In the genomic region with DNA sequence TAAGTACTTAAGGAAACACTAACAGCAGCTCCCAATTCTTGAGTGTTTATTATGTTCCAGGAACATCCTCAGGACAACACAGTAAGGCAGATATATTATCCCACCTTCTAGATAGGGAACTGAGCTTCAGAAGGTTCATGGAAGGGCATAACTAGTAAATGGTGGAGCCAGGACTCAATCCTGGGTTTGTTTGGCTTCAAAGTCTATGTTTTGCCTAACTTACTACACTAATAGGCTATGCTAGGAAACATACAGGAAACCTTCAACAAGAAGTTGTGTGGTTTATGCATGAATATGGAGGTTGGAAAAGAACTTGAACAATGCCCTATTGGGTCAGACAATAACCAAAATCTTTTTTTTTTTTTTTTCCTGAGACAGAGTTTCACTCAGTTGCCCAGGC, we compare ENCODE assay signal across 3 cellular contexts.
TF ChIP-seq lines count a peak whose summit lies in the region.

No MANE protein-coding gene starts in this region.

TF ChIP-seq in H1, 55 proteins besides CTCF, POLR2A, EP300 and RAD21 (continued from another document):
- TF ChIP-seq, protein P1, sequence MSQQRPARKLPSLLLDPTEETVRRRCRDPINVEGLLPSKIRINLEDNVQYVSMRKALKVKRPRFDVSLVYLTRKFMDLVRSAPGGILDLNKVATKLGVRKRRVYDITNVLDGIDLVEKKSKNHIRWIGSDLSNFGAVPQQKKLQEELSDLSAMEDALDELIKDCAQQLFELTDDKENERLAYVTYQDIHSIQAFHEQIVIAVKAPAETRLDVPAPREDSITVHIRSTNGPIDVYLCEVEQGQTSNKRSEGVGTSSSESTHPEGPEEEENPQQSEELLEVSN (IDR thresholded peaks at IDR 0.05) = no peak
- TF ChIP-seq CEBPB (IDR thresholded peaks at IDR 0.05; ENCODE audit: low read depth, low read length) (no peak), SP1 (IDR thresholded peaks at IDR 0.05; ENCODE audit: low read depth, low read length) (no peak), SUZ12 (IDR thresholded peaks at IDR 0.05; ENCODE audit: low read length) (no peak), POU5F1 (IDR thresholded peaks at IDR 0.05; ENCODE audit: low read depth, low read length) (no peak), SIN3A (conservative IDR thresholded peaks at IDR 0.05 in 1 of 2, IDR thresholded peaks at IDR 0.05 in 1 of 2; ENCODE audit: low read depth in 1 of 2, low read length in 2 of 2) (no peak), FOSL1 (IDR thresholded peaks at IDR 0.05; ENCODE audit: insufficient read depth, low read depth, low read length) (no peak), JUN (IDR thresholded peaks at IDR 0.05; ENCODE audit: low read depth, low read length) (no peak), POLR2AphosphoS5 (IDR thresholded peaks at IDR 0.05; ENCODE audit: low read depth, low read length) (no peak), SAP30 (IDR thresholded peaks at IDR 0.05; ENCODE audit: insufficient read depth, insufficient replicate concordance, low read length) (no peak)
- TF ChIP-seq, protein P2, sequence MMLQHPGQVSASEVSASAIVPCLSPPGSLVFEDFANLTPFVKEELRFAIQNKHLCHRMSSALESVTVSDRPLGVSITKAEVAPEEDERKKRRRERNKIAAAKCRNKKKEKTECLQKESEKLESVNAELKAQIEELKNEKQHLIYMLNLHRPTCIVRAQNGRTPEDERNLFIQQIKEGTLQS (IDR thresholded peaks at IDR 0.05; ENCODE audit: insufficient read depth, low read depth, low read length) = no peak

TF ChIP-seq in HepG2, 621 proteins besides CTCF, POLR2A, EP300 and RAD21 (continued from another document):
- TF ChIP-seq, protein P3, sequence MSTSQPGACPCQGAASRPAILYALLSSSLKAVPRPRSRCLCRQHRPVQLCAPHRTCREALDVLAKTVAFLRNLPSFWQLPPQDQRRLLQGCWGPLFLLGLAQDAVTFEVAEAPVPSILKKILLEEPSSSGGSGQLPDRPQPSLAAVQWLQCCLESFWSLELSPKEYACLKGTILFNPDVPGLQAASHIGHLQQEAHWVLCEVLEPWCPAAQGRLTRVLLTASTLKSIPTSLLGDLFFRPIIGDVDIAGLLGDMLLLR (CRISPR knock-in tag; IDR thresholded peaks at IDR 0.05) = no peak
- no peak for TF ChIP-seq ZNF670 (CRISPR knock-in tag; IDR thresholded peaks at IDR 0.05; ENCODE audit: borderline replicate concordance)
TF ChIP-seq in HepG2: peak in this region for 1.

TF ChIP-seq in SK-N-SH treated with all-trans-retinoic acid at 6 μM for 48 hours, 23 proteins besides CTCF, POLR2A, EP300 and RAD21 (continued from another document):
- no peak for TF ChIP-seq BACH2 (CRISPR knock-in tag; IDR thresholded peaks at IDR 0.05; ENCODE audit: borderline replicate concordance)
- no peak for TF ChIP-seq ZFP3 (CRISPR knock-in tag; IDR thresholded peaks at IDR 0.05)
- no peak for TF ChIP-seq ZC3H10 (CRISPR knock-in tag; IDR thresholded peaks at IDR 0.05)
- no peak for TF ChIP-seq OSR1 (CRISPR knock-in tag; IDR thresholded peaks at IDR 0.05)
TF ChIP-seq in SK-N-SH treated with all-trans-retinoic acid at 6 μM for 48 hours: peak in this region for 0.
